11 cellular contexts compared by ENCODE assay signal in genomic region chr13:70339738-70340137, GRCh38.
DNase-seq lines count a peak whose midpoint lies in the region; ATAC-seq and TF ChIP-seq lines count a peak whose summit lies in the region.
"Had no signal": no experiment of that assay in that cellular context is flagged by ENCODE, and none has a peak within 500 bp of the region (broad histone marks: within the 10 kb centered on the region; RNA-seq: fewer than 3 reads in every experiment).

No MANE protein-coding gene starts in this region.

- H3K4me1 ChIP-seq in effector memory CD4-positive, alpha-beta T cell (ENCODE audit: control insufficient read depth, insufficient read depth, low read length, poor library complexity, severe bottlenecking): no peaks in the 10 kb centered on the region

- ATAC-seq in HG03175 (IDR thresholded peaks at IDR 0.05; ENCODE audit: unreplicated experiment): no peak
- ATAC-seq: K562; naive thymus-derived CD4-positive, alpha-beta T cell had no signal

- H3K27me3 ChIP-seq in effector memory CD4-positive, alpha-beta T cell (replicated peaks; ENCODE audit: control insufficient read depth, insufficient read depth, low read length, poor library complexity, severe bottlenecking): no peaks in the 10 kb centered on the region

- no peak overlapping the region for H3K27ac ChIP-seq in effector memory CD4-positive, alpha-beta T cell (ENCODE audit: insufficient read depth, low read length, poor library complexity, severe bottlenecking)
- H3K27ac ChIP-seq: epithelial cell of prostate had no signal

- peak; percentile 65 for TF ChIP-seq CTCF in choroid plexus epithelial cell (conservative IDR thresholded peaks at IDR 0.05; ENCODE audit: low read depth, low read length)

- no peaks in the 10 kb centered on the region for H3K9me3 ChIP-seq in effector memory CD4-positive, alpha-beta T cell (ENCODE audit: control insufficient read depth, low read length)

- DNase-seq in NCI-H2029 treated with DMSO at 0.1 percent for 48 hours (lab: John Stamatoyannopoulos, UW) (peak; percentile 12), NCI-H2029 (lab: John Stamatoyannopoulos, UW) (no peak), NCI-H460 (ENCODE audit: extremely low read depth, low read depth) (peak; percentile 13), choroid plexus epithelial cell (ENCODE audit: low read depth) (peak; percentile 30), renal cortical epithelial cell (ENCODE audit: low read depth) (peak; percentile 24), T-helper 1 cell (no peak)
- no peak for DNase-seq in effector memory CD4-positive, alpha-beta T cell
- DNase-seq: naive thymus-derived CD4-positive, alpha-beta T cell had no signal

- H3K4me3 ChIP-seq in choroid plexus epithelial cell (ENCODE audit: low read depth, low read length): no peak overlapping the region
- H3K4me3 ChIP-seq in effector memory CD4-positive, alpha-beta T cell (ENCODE audit: insufficient read depth, low read depth, low read length, poor library complexity, severe bottlenecking): no peak overlapping the region
- H3K4me3 ChIP-seq: K562 had no signal

- H3K36me3 ChIP-seq in effector memory CD4-positive, alpha-beta T cell (ENCODE audit: control insufficient read depth, insufficient read depth, low read length): no peaks in the 10 kb centered on the region

Comparison
In these comparisons a context has a peak if more than half of its experiments do, and no peak if none do; other contexts are left out.
1. DNase-seq: peak in NCI-H2029 treated with DMSO at 0.1 percent for 48 hours (single experiment), NCI-H460 (single experiment), choroid plexus epithelial cell (single experiment) and renal cortical epithelial cell (single experiment); none in NCI-H2029 (single experiment), effector memory CD4-positive, alpha-beta T cell (0 of 3) and T-helper 1 cell (0 of 5).